ENCODE assay signal across 29 cellular contexts in genomic region chr16:56972898-56973689, GRCh38. TPM values are rescaled to one million over a fixed set of nuclear protein-coding genes. Genes with fewer than 3 reads are reported as not detected.
DNase-seq lines count a peak whose midpoint lies in the region; ATAC-seq and TF ChIP-seq lines count a peak whose summit lies in the region.
"Had no signal": no experiment of that assay in that cellular context is flagged by ENCODE, and none has a peak within 500 bp of the region (broad histone marks: within the 10 kb centered on the region; RNA-seq: fewer than 3 reads in every experiment).

No MANE protein-coding gene starts in this region.

- H4K20me1 ChIP-seq in BLaER1 (no peaks in the 10 kb centered on the region), DOHH2 (ENCODE audit: control insufficient read depth, insufficient read depth, low read depth, low read length) (no peaks in the 10 kb centered on the region), OCI-LY7 (ENCODE audit: insufficient read depth, low read length) (no peaks in the 10 kb centered on the region)

- H3F3A ChIP-seq in DOHH2 (ENCODE audit: control insufficient read depth, insufficient read depth): 0 out of 2 replicates have a peak, but pooled peaks cover 2% of the 10 kb centered on the region

- peak overlapping the region; percentile 77 for H3K27ac ChIP-seq in BLaER1
- H3K27ac ChIP-seq in DOHH2 (ENCODE audit: low read depth, low read length): no peak overlapping the region
- peak overlapping the region; percentile 73 for H3K27ac ChIP-seq in OCI-LY7 (ENCODE audit: low read depth, low read length, poor library complexity, severe bottlenecking)
- no peak overlapping the region for H3K27ac ChIP-seq in ovary
- H3K27ac ChIP-seq: sigmoid colon, suprapubic skin, upper lobe of left lung had no signal

- CTCF ChIA-PET in OCI-LY7 (lab: Charles Lee; ENCODE audit: unreplicated experiment): interaction anchor here (0.9 to 1.0 kb wide), 3 partner anchors 9 to 105 kb away, joined by 3 to 5 read pairs (median 3); no protein-coding TSS in a partner anchor

- H3K79me2 ChIP-seq in DOHH2 (ENCODE audit: control insufficient read depth, low read length) (no peaks in the 10 kb centered on the region), OCI-LY7 (ENCODE audit: insufficient read depth, low read depth, low read length) (no peaks in the 10 kb centered on the region)

- H3K36me3 ChIP-seq in BLaER1: no peaks in the 10 kb centered on the region
- H3K36me3 ChIP-seq in DOHH2 (ENCODE audit: control insufficient read depth, low read length): no peaks in the 10 kb centered on the region
- H3K36me3 ChIP-seq in OCI-LY7 (ENCODE audit: insufficient read depth, low read length): no peaks in the 10 kb centered on the region
- H3K36me3 ChIP-seq in ovary: no peaks in the 10 kb centered on the region
- H3K36me3 ChIP-seq: sigmoid colon, suprapubic skin, upper lobe of left lung had no signal

- H3K27ac Mint-ChIP-seq in memory B cell: peak overlapping the region; percentile 88
- H3K27ac Mint-ChIP-seq: activated CD4-positive, alpha-beta T cell treated with anti-CD3 and anti-CD28 coated beads for 36 hours; endodermal cell; H9; T-helper 2 cell treated with Interferon-gamma antibody and Interleukin-4, amounts not matched to agents 5 μg/mL and 100 μg/mL, for 36 hours had no signal

- POLR2A ChIA-PET in OCI-LY7 (lab: Charles Lee): interaction anchor here (0.7 to 7.1 kb wide), 11 partner anchors 12 to 113 kb away, joined by 3 to 42 read pairs (median 5); partner anchors contain the start of gene NLRC5

- no peaks in the 10 kb centered on the region for H3K36me3 Mint-ChIP-seq in memory B cell

- peak overlapping the region; percentile 5; the same call in 1 of the 2 replicates for H3K9ac ChIP-seq in BLaER1

- no peaks in the 10 kb centered on the region for H3K9me2 ChIP-seq in DOHH2 (replicated peaks; ENCODE audit: control insufficient read depth, low read length)
- no peaks in the 10 kb centered on the region for H3K9me2 ChIP-seq in OCI-LY7 (ENCODE audit: insufficient read depth, low read length)

- ATAC-seq in memory B cell (ENCODE audit: low read depth) (no peak), GM21447 (IDR thresholded peaks at IDR 0.05; ENCODE audit: unreplicated experiment) (no peak), GM18505 (IDR thresholded peaks at IDR 0.05; ENCODE audit: unreplicated experiment) (no peak)
- ATAC-seq: activated CD4-positive, alpha-beta T cell treated with anti-CD3 and anti-CD28 coated beads for 36 hours had no signal

- TF ChIP-seq POLR2A in ovary (IDR thresholded peaks at IDR 0.05) (no peak), GM18505 (IDR thresholded peaks at IDR 0.05; ENCODE audit: borderline replicate concordance, extremely low read depth, insufficient read depth, insufficient read length) (no peak)

- H3K4me2 ChIP-seq in BLaER1 (peak overlapping the region; percentile 75), DOHH2 (ENCODE audit: low read length) (peak overlapping the region; percentile 26), OCI-LY7 (ENCODE audit: low read length) (peak overlapping the region; percentile 61)

- 52 to 65% (median 60%) methylated on average over 18 of the region's 18 CpGs for WGBS in ovary, 3 donors

- H3K27me3 Mint-ChIP-seq in memory B cell: no peaks in the 10 kb centered on the region
- H3K27me3 Mint-ChIP-seq: activated CD4-positive, alpha-beta T cell treated with anti-CD3 and anti-CD28 coated beads for 36 hours had no signal

- peak overlapping the region; percentile 22; the same call in 1 of the 2 replicates for H2AFZ ChIP-seq in OCI-LY7 (ENCODE audit: low read length)

- H3K4me1 ChIP-seq in BLaER1: peaks cover 66% of the 10 kb centered on the region
- H3K4me1 ChIP-seq in DOHH2 (ENCODE audit: control insufficient read depth, low read length): peaks cover 51% of the 10 kb centered on the region
- peaks cover 76% of the 10 kb centered on the region for H3K4me1 ChIP-seq in OCI-LY7 (ENCODE audit: insufficient read depth, low read length, poor library complexity, severe bottlenecking)
- H3K4me1 ChIP-seq in ovary (ENCODE audit: insufficient read depth): peaks cover 5% of the 10 kb centered on the region
- H3K4me1 ChIP-seq: sigmoid colon, suprapubic skin, upper lobe of left lung had no signal

- no peaks in the 10 kb centered on the region for H3K27me3 ChIP-seq in BLaER1
- no peaks in the 10 kb centered on the region for H3K27me3 ChIP-seq in DOHH2 (ENCODE audit: control insufficient read depth, low read length)
- H3K27me3 ChIP-seq in ovary: no peaks in the 10 kb centered on the region
- H3K27me3 ChIP-seq: suprapubic skin, upper lobe of left lung had no signal

- H3K9me3 ChIP-seq in BLaER1 (no peaks in the 10 kb centered on the region), DOHH2 (ENCODE audit: control insufficient read depth, insufficient read depth, low read length) (no peaks in the 10 kb centered on the region), OCI-LY7 (ENCODE audit: low read length) (no peaks in the 10 kb centered on the region), ovary (no peaks in the 10 kb centered on the region)
- H3K9me3 ChIP-seq: Caco-2, sigmoid colon, suprapubic skin, upper lobe of left lung had no signal

- no peak for TF ChIP-seq EP300 in ovary (IDR thresholded peaks at IDR 0.05)

- no peak overlapping the region for H3K4me3 ChIP-seq in BLaER1
- peak overlapping the region; percentile 9; the same call in 1 of the 2 replicates for H3K4me3 ChIP-seq in DOHH2 (ENCODE audit: low read length)
- H3K4me3 ChIP-seq in OCI-LY7 (ENCODE audit: low read depth, low read length, poor library complexity, severe bottlenecking): no peak overlapping the region
- H3K4me3 ChIP-seq in ovary: no peak overlapping the region
- H3K4me3 ChIP-seq: sigmoid colon, suprapubic skin, upper lobe of left lung had no signal

- DNase-seq in OCI-LY7 (ENCODE audit: low spot score): no peak
- DNase-seq in memory B cell (ENCODE audit: low spot score in 2 of 2): no peak
- DNase-seq in activated CD4-positive, CD25-positive, alpha-beta regulatory T cell treated with anti-CD3 and anti-CD28 coated beads, Interleukin-2, amount 50 U/mL, for 72 hours: no peak
- no peak for DNase-seq in ovary
- DNase-seq: ACHN; activated CD4-positive, alpha-beta T cell treated with anti-CD3 and anti-CD28 coated beads for 36 hours; activated effector memory CD4-positive, alpha-beta T cell treated with anti-CD3 and anti-CD28 coated beads, Interleukin-2, amount 50 U/mL, for 16 hours; Caco-2; DMS79 treated with DMSO at 0.1 percent for 48 hours; endodermal cell; GF-D8; H9; mammary epithelial cell; NCI-H1092; NCI-H1694; NCI-H446 treated with DMSO at 0.1 percent for 48 hours; nucleus accumbens; SIG-M5; sigmoid colon; stimulated activated CD4-positive, alpha-beta T cell treated with anti-CD3 and anti-CD28 coated beads, Interleukin-4, amount 100 ng/mL, for 24 hours; upper lobe of left lung had no signal

- BruUV-seq in OCI-LY7 (replicated peaks; lab: Mats Ljungman, UMichigan): no TSS peak

- H3K9me3 Mint-ChIP-seq in memory B cell: no peaks in the 10 kb centered on the region
- H3K9me3 Mint-ChIP-seq: T-helper 2 cell treated with Interferon-gamma antibody and Interleukin-4, amounts not matched to agents 5 μg/mL and 100 μg/mL, for 36 hours had no signal

- peaks cover 53% of the 10 kb centered on the region for H3K4me1 Mint-ChIP-seq in memory B cell
- H3K4me1 Mint-ChIP-seq: endodermal cell, H9 had no signal

- intact Hi-C loops in OCI-LY7 (cut with micrococcal nuclease; ENCODE audit: unreplicated experiment) (no loop called here), ovary (cut with DNase I) (no loop called here)

- H3K4me3 Mint-ChIP-seq in memory B cell: peak overlapping the region; percentile 30
- H3K4me3 Mint-ChIP-seq: activated CD4-positive, alpha-beta T cell treated with anti-CD3 and anti-CD28 coated beads for 36 hours; endodermal cell; H9; T-helper 2 cell treated with Interferon-gamma antibody and Interleukin-4, amounts not matched to agents 5 μg/mL and 100 μg/mL, for 36 hours had no signal

- TF ChIP-seq CTCF in DOHH2 (IDR thresholded peaks at IDR 0.05; ENCODE audit: low read depth, low read length, poor library complexity, severe bottlenecking) (no peak), OCI-LY7 (conservative IDR thresholded peaks at IDR 0.05; ENCODE audit: low read length) (no peak), ovary (IDR thresholded peaks at IDR 0.05) (no peak)

RNA-seq across cellular contexts. Expression of gene CETP, which starts 11.3 kb away (rescaled TPM):
- total RNA-seq in OCI-LY7 (2014; rRNA removed; shearing (Covaris generic)): 0.54 and 0.67 TPM in 2 replicates
- total RNA-seq in OCI-LY7 (2022) (0.41 and 0.65 TPM in 2 replicates), ovary (under 1 TPM in 3 of 7 donors, not detected in 4; 0.15 to 0.23 (median 0.20) TPM)
- polyA plus RNA-seq in ovary: 1 to 10 TPM in 1 of 2 donors, under 1 TPM in 1; 0.13 to 1.3 TPM
- total RNA-seq: Caco-2, cardiac septum, endodermal cell, fibroblast of villous mesenchyme, H9, mammary epithelial cell had no signal
- polyA plus RNA-seq: mammary epithelial cell had no signal

RNA-seq across cellular contexts. Expression of gene NLRC5, which starts 16.3 kb away (rescaled TPM):
- total RNA-seq in OCI-LY7 (2014; rRNA removed; shearing (Covaris generic)): 156 and 199 TPM in 2 replicates
- total RNA-seq in OCI-LY7 (2022) (305 and 310 TPM in 2 replicates), ovary (10 to 100 TPM in 5 of 7 donors, 1 to 10 TPM in 2; 6.0 to 29.9 (median 14.7) TPM)
- polyA plus RNA-seq in ovary: 10 to 100 TPM in 1 of 2 donors, 1 to 10 TPM in 1; 8.7 to 15.8 TPM

RNA-seq across cellular contexts. Expression of gene HERPUD1, which starts 41.2 kb away (rescaled TPM):
- 121 and 140 TPM in 2 replicates for total RNA-seq in OCI-LY7 (2014; rRNA removed; shearing (Covaris generic))
- total RNA-seq in OCI-LY7 (2022) (294 and 342 TPM in 2 replicates), ovary (100 to 1,000 TPM in 6 of 7 donors, 10 to 100 TPM in 1; 95.4 to 299 (median 170) TPM)
- 100 to 1,000 TPM; 219 to 259 TPM for polyA plus RNA-seq in ovary

Comparison
In these comparisons a context has a peak if more than half of its experiments do, and no peak if none do; other contexts are left out.
1. H3K27ac ChIP-seq: peak in BLaER1 (single experiment) and OCI-LY7 (single experiment); none in DOHH2 (single experiment) and ovary (0 of 2).
2. RNA of gene NLRC5, which starts 16.3 kb away (total RNA-seq): 156 to 310 TPM in OCI-LY7; 6.0 to 29.9 TPM in ovary; every median in the first group is over 4 times any median in the second.
3. Peak in every context shown above with its lines, with median percentiles within 50 percentile points of each other: H3K4me2 ChIP-seq.